Comparison of ENCODE assay signal across 26 cellular contexts in genomic region chrX:82058728-82059127, GRCh38.
"Had no signal": no experiment of that assay in that cellular context is flagged by ENCODE, and none has a peak within 500 bp of the region (broad histone marks: within the 10 kb centered on the region; RNA-seq: fewer than 3 reads in every experiment).

No MANE protein-coding gene starts in this region.

- H3K27me3 ChIP-seq: suprapubic skin, testis, thyroid gland, tibial artery, tibial nerve, transverse colon, upper lobe of left lung, upper lobe of right lung, uterus, vagina had no signal

- FAIRE-seq: urothelium cell line had no signal

- H3K4me1 ChIP-seq: stomach, suprapubic skin, testis, thyroid gland, tibial artery, tibial nerve, transverse colon, upper lobe of left lung, upper lobe of right lung, uterus, vagina had no signal

- H3K9me3 ChIP-seq: stomach, suprapubic skin, testis, thoracic aorta, thyroid gland, tibial artery, tibial nerve, transverse colon, upper lobe of left lung, upper lobe of right lung, uterus, vagina had no signal

- DNase-seq: stimulated activated CD4-positive, alpha-beta T cell treated with anti-CD3 and anti-CD28 coated beads, Interleukin-2, amount 100 ng/mL, for 48 hours; stimulated activated CD4-positive, alpha-beta T cell treated with anti-CD3 and anti-CD28 coated beads, Interleukin-4, amount 100 ng/mL, for 1 hour; stimulated activated CD4-positive, alpha-beta T cell treated with anti-CD3 and anti-CD28 coated beads, Interleukin-4, amount 100 ng/mL, for 24 hours; stimulated activated CD4-positive, alpha-beta T cell treated with anti-CD3 and anti-CD28 coated beads, Interleukin-4, amount 100 ng/mL, for 4 hours; stimulated activated CD8-positive, alpha-beta memory T cell treated with anti-CD3 and anti-CD28 coated beads, Interleukin-4, amount 100 ng/mL, for 48 hours; stimulated activated naive B cell treated with anti-CD40 and anti-IgM and Interleukin-4, amounts not matched to agents 10 μg/mL and 1 μg/mL and 100 μg/mL, for 72 hours; stimulated activated naive CD4-positive, alpha-beta T cell; stimulated activated naive CD4-positive, alpha-beta T cell treated with Interleukin-2 at 50 U/mL for 16 hours; stimulated activated naive CD8-positive, alpha-beta T cell treated with anti-CD3 and anti-CD28 coated beads, Interleukin-15, amount 100 ng/mL, for 72 hours; stimulated activated naive CD8-positive, alpha-beta T cell treated with anti-CD3 and anti-CD28 coated beads, Interleukin-15, Interleukin-2, amounts not matched to agents 100 U/mL and 50 U/mL, for 24 hours; stomach; substantia nigra; testis; thyroid gland; tibial artery; transverse colon; upper lobe of left lung; upper lobe of right lung; uterus had no signal

- H3K4me3 ChIP-seq: stomach, suprapubic skin, testis, thoracic aorta, thyroid gland, tibial artery, tibial nerve, transverse colon, upper lobe of left lung, upper lobe of right lung, uterus, vagina had no signal

- ATAC-seq: stimulated activated effector memory CD8-positive, alpha-beta T cell treated with anti-CD3 and anti-CD28 coated beads, Interleukin-12 subunit alpha, Interleukin-12 subunit beta, amount 100 ng/mL, for 72 hours; stimulated activated memory B cell treated with anti-CD40 and anti-IgM and Interleukin-4, amounts not matched to agents 10 μg/mL and 1 μg/mL and 100 μg/mL, for 72 hours; stimulated activated naive B cell treated with anti-CD40 and anti-IgM and Interleukin-4, amounts not matched to agents 10 μg/mL and 1 μg/mL and 100 μg/mL, for 72 hours; stimulated activated naive CD8-positive, alpha-beta T cell treated with anti-CD3 and anti-CD28 coated beads, Interleukin-15, amount 100 ng/mL, for 72 hours; stimulated activated naive CD8-positive, alpha-beta T cell treated with anti-CD3 and anti-CD28 coated beads, Interleukin-15, Interleukin-2, amounts not matched to agents 100 U/mL and 50 U/mL, for 24 hours; upper lobe of right lung had no signal

- H3K36me3 ChIP-seq: stomach, suprapubic skin, thoracic aorta, thyroid gland, tibial artery, tibial nerve, transverse colon, upper lobe of left lung, upper lobe of right lung, uterus, vagina had no signal

- H3K27ac ChIP-seq: stomach, suprapubic skin, testis, thoracic aorta, thyroid gland, tibial artery, tibial nerve, transverse colon, upper lobe of left lung, upper lobe of right lung, uterus, vagina had no signal
